ENCODE assay signal across 17 cellular contexts in genomic region chr1:229871078-229871676, GRCh38.
"Had no signal": no experiment of that assay in that cellular context is flagged by ENCODE, and none has a peak within 500 bp of the region (broad histone marks: within the 10 kb centered on the region; RNA-seq: fewer than 3 reads in every experiment).

No MANE protein-coding gene starts in this region.

- H3K9me3 ChIP-seq: esophagus squamous epithelium, neutrophil, sigmoid colon, suprapubic skin, thyroid gland had no signal

- H3K4me2 ChIP-seq: hepatocyte had no signal

- H3K4me3 ChIP-seq: esophagus squamous epithelium, hepatocyte, sigmoid colon, suprapubic skin, thyroid gland had no signal

- H2AFZ ChIP-seq: hepatocyte had no signal

- DNase-seq: effector memory CD8-positive, alpha-beta T cell; esophagus squamous epithelium; foreskin fibroblast; kidney; left colon; mammary epithelial cell; naive thymus-derived CD8-positive, alpha-beta T cell; sigmoid colon; small intestine; stimulated activated CD4-positive, alpha-beta T cell treated with anti-CD3 and anti-CD28 coated beads, Interleukin-2, amount 100 ng/mL, for 48 hours; stimulated activated naive CD8-positive, alpha-beta T cell treated with anti-CD3 and anti-CD28 coated beads, Interleukin-15, Interleukin-2, amounts not matched to agents 100 U/mL and 50 U/mL, for 24 hours; thyroid gland had no signal

- H3K36me3 ChIP-seq: esophagus squamous epithelium, neutrophil, sigmoid colon, suprapubic skin, thyroid gland had no signal

- H3K27ac ChIP-seq: epithelial cell of prostate, esophagus squamous epithelium, hepatocyte, neutrophil, sigmoid colon, suprapubic skin, thyroid gland had no signal

- H3K27me3 ChIP-seq: hepatocyte, neutrophil, sigmoid colon, suprapubic skin, thyroid gland had no signal

- FAIRE-seq: colon, kidney, small intestine had no signal

- H3K79me2 ChIP-seq: hepatocyte had no signal

- H3K4me1 ChIP-seq: esophagus squamous epithelium, suprapubic skin, thyroid gland had no signal

- ATAC-seq: effector memory CD8-positive, alpha-beta T cell; left colon; naive thymus-derived CD8-positive, alpha-beta T cell; stimulated activated naive CD8-positive, alpha-beta T cell treated with anti-CD3 and anti-CD28 coated beads, Interleukin-15, Interleukin-2, amounts not matched to agents 100 U/mL and 50 U/mL, for 24 hours had no signal
